In genomic region chr20:37055276-37055675, GRCh38 we compare ENCODE assay signal across 33 cellular contexts.
"Had no signal": no experiment of that assay in that cellular context is flagged by ENCODE, and none has a peak within 500 bp of the region (broad histone marks: within the 10 kb centered on the region; RNA-seq: fewer than 3 reads in every experiment).

No MANE protein-coding gene starts in this region.

- H3K4me1 ChIP-seq: ascending aorta had no signal

- H3K4me3 ChIP-seq: ascending aorta, cardiac muscle cell, PC-9 had no signal

- H3K9me3 Mint-ChIP-seq: activated CD4-positive, alpha-beta memory T cell treated with anti-CD3 and anti-CD28 coated beads, Interleukin-2, amount 10 ng/mL, durations not matched to agents 7 days and 5 days; activated naive CD4-positive, alpha-beta T cell treated with anti-CD3 and anti-CD28 coated beads, Interleukin-2, amount 50 U/mL, for 24 hours; activated naive CD8-positive, alpha-beta T cell treated with anti-CD3 and anti-CD28 coated beads, Interleukin-2, amount 10 ng/mL, durations not matched to agents 7 days and 5 days; activated T-helper 2 cell treated with anti-CD3 and anti-CD28 coated beads, Interferon-gamma antibody, Interleukin-2, Interleukin-4, amounts not matched to agents 10 μg/mL and 5 μg/mL and 100 μg/mL, durations not matched to agents 14 hours and 24 hours and 36 hours had no signal

- H3K4me3 Mint-ChIP-seq: activated CD4-positive, alpha-beta memory T cell treated with anti-CD3 and anti-CD28 coated beads, Interleukin-2, amount 10 ng/mL, durations not matched to agents 7 days and 5 days; activated CD8-positive, alpha-beta memory T cell treated with anti-CD3 and anti-CD28 coated beads, Interleukin-2, amount 10 ng/mL, durations not matched to agents 7 days and 5 days; activated naive CD4-positive, alpha-beta T cell treated with anti-CD3 and anti-CD28 coated beads, Interleukin-2, amount 50 U/mL, for 24 hours; activated naive CD8-positive, alpha-beta T cell treated with anti-CD3 and anti-CD28 coated beads, Interleukin-2, amount 10 ng/mL, durations not matched to agents 7 days and 5 days had no signal

- ATAC-seq: activated CD8-positive, alpha-beta memory T cell treated with anti-CD3 and anti-CD28 coated beads, Interleukin-2, amount 10 ng/mL, durations not matched to agents 7 days and 5 days had no signal

- DNase-seq: activated CD4-positive, alpha-beta memory T cell treated with anti-CD3 and anti-CD28 coated beads, Interleukin-2, amount 10 ng/mL, durations not matched to agents 7 days and 5 days; activated CD4-positive, alpha-beta T cell treated with anti-CD3 and anti-CD28 coated beads for 1 hour; activated CD4-positive, alpha-beta T cell treated with anti-CD3 and anti-CD28 coated beads for 48 hours; activated CD4-positive, CD25-positive, alpha-beta regulatory T cell; activated CD8-positive, alpha-beta memory T cell treated with anti-CD3 and anti-CD28 coated beads for 24 hours; activated CD8-positive, alpha-beta memory T cell treated with anti-CD3 and anti-CD28 coated beads, Interleukin-2, amount 10 ng/mL, durations not matched to agents 7 days and 5 days; activated CD8-positive, alpha-beta memory T cell treated with anti-CD3 and anti-CD28 coated beads, Interleukin-2, amount 50 U/mL, for 48 hours; activated gamma-delta T cell; activated naive CD4-positive, alpha-beta T cell treated with Interleukin-2 at 50 U/mL for 16 hours; activated naive CD8-positive, alpha-beta T cell treated with anti-CD3 and anti-CD28 coated beads, Interleukin-2, amount 10 ng/mL, durations not matched to agents 7 days and 5 days; amygdala; Karpas-422; NCI-H1105 treated with DMSO at 0.1 percent for 48 hours; NCI-H1436; NCI-H1694; NCI-H1930; NCI-H2081 treated with DMSO at 0.1 percent for 48 hours; NCI-H226; NCI-H446 treated with DMSO at 0.1 percent for 48 hours; NCI-H524; NCI-H69; NK-92 treated with Interleukin-12 subunit alpha and Interleukin-12 subunit beta, amount 100 ng/mL, for 24 hours; PC-9; Right ventricle myocardium superior; SW 1271; T-helper 1 cell; T-helper 2 cell; T-helper 9 cell had no signal

- H3K27ac ChIP-seq: ascending aorta, cardiac muscle cell, PC-9, VCaP had no signal

- H2AFZ ChIP-seq: PC-9 had no signal

- H3K4me2 ChIP-seq: PC-9 had no signal

- H3K27ac Mint-ChIP-seq: activated CD8-positive, alpha-beta memory T cell treated with anti-CD3 and anti-CD28 coated beads, Interleukin-2, amount 10 ng/mL, durations not matched to agents 7 days and 5 days; activated naive CD4-positive, alpha-beta T cell treated with anti-CD3 and anti-CD28 coated beads, Interleukin-2, amount 50 U/mL, for 24 hours; activated naive CD8-positive, alpha-beta T cell treated with anti-CD3 and anti-CD28 coated beads, Interleukin-2, amount 10 ng/mL, durations not matched to agents 7 days and 5 days had no signal

- H3K9me3 ChIP-seq: ascending aorta had no signal

- H3K27me3 ChIP-seq: ascending aorta, cardiac muscle cell had no signal

- H3K27me3 Mint-ChIP-seq: activated CD4-positive, alpha-beta memory T cell treated with anti-CD3 and anti-CD28 coated beads, Interleukin-2, amount 10 ng/mL, durations not matched to agents 7 days and 5 days; activated CD8-positive, alpha-beta memory T cell treated with anti-CD3 and anti-CD28 coated beads, Interleukin-2, amount 10 ng/mL, durations not matched to agents 7 days and 5 days; activated naive CD4-positive, alpha-beta T cell treated with anti-CD3 and anti-CD28 coated beads, Interleukin-2, amount 50 U/mL, for 24 hours; activated naive CD8-positive, alpha-beta T cell treated with anti-CD3 and anti-CD28 coated beads, Interleukin-2, amount 10 ng/mL, durations not matched to agents 7 days and 5 days had no signal
